ENCODE assay signal across 9 cellular contexts in the genomic region with DNA sequence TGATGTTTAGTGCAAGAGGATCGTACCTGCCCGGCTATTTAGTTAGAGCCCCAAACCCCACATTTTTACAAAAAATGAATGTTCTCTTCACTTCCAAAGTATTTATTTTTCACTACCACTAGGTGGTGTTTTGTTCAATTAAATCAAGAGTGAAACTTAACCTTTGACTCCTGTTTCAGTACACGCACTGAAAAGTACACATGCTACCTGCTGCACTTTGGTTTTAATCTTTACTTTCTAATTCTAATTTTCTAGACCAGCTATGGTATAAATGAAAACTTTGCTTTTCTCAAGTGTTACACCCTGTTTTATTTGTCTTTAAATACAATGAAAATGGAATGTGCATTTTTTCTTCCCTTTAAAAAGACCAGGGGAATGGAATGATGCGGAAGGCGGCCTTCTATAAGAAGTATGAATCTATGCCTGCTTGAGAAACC. TPM values are rescaled to one million over a fixed set of nuclear protein-coding genes. Genes with fewer than 3 reads are reported as not detected.
DNase-seq lines count a peak whose midpoint lies in the region; ATAC-seq and TF ChIP-seq lines count a peak whose summit lies in the region.
"Had no signal": no experiment of that assay in that cellular context is flagged by ENCODE, and none has a peak within 500 bp of the region (broad histone marks: within the 10 kb centered on the region; RNA-seq: fewer than 3 reads in every experiment).

No MANE protein-coding gene starts in this region.

- no peaks in the 10 kb centered on the region for H3K9me3 ChIP-seq in PC-9 (ENCODE audit: insufficient read depth, low read depth)
- H3K9me3 ChIP-seq: BLaER1 had no signal

- peak overlapping the region; percentile 13 for H2AFZ ChIP-seq in PC-9

- H3K27ac Mint-ChIP-seq in osteocyte (ENCODE audit: unreplicated experiment), result no peak overlapping the region

- no TSS peak for BruUV-seq in PC-9 (replicated peaks; lab: Mats Ljungman, UMichigan)

- peaks cover 4% of the 10 kb centered on the region for H3K4me1 Mint-ChIP-seq in osteocyte (ENCODE audit: unreplicated experiment)

- CTCF ChIA-PET in PC-9 (lab: Charles Lee), result interaction anchor here (1.9 kb wide), 1 partner anchor 288 kb away, joined by 13 read pairs; no protein-coding TSS in a partner anchor

- POLR2A ChIA-PET in PC-9 (lab: Charles Lee; ENCODE audit: unreplicated experiment), result no interaction called here

- no peak overlapping the region for H3K27ac ChIP-seq in PC-9
- no peak overlapping the region for H3K27ac ChIP-seq in dorsolateral prefrontal cortex
- H3K27ac ChIP-seq: BLaER1 had no signal

- TF ChIP-seq CTCF in HFF-Myc (IDR thresholded peaks at IDR 0.05; ENCODE audit: low read depth, low read length, missing control alignments) (peak; percentile 18), PC-9 (conservative IDR thresholded peaks at IDR 0.05) (peak; percentile 92), dorsolateral prefrontal cortex (IDR thresholded peaks at IDR 0.05 in 54 of 56, conservative IDR thresholded peaks at IDR 0.05 in 2 of 56; ENCODE audit: low read depth in 1 of 56, partially characterized antibody in 56 of 56) (peak; percentile 40 to 79 (median 64)), osteocyte (IDR thresholded peaks at IDR 0.05) (peak; percentile 68)

- H3K4me3 Mint-ChIP-seq in osteocyte (ENCODE audit: unreplicated experiment), result no peak overlapping the region

- H3K4me3 ChIP-seq in HFF-Myc (replicated peaks; ENCODE audit: low read depth, low read length) (no peak overlapping the region), PC-9 (0 out of 2 replicates have a peak overlapping the region, but pooled peaks have one; percentile 6), dorsolateral prefrontal cortex (peak overlapping the region in 27 of 59 donors; percentile 3 to 50 (median 24))
- H3K4me3 ChIP-seq: BLaER1 had no signal

- no peaks in the 10 kb centered on the region for H3K27me3 Mint-ChIP-seq in osteocyte (ENCODE audit: unreplicated experiment)

- no peaks in the 10 kb centered on the region for H3K9me3 Mint-ChIP-seq in osteocyte (ENCODE audit: unreplicated experiment)

- no peaks in the 10 kb centered on the region for H3K79me2 ChIP-seq in PC-9 (ENCODE audit: low read depth)

- H3K4me1 ChIP-seq in PC-9 (replicated peaks; ENCODE audit: insufficient read depth), result no peaks in the 10 kb centered on the region
- H3K4me1 ChIP-seq: BLaER1 had no signal

- H3K27me3 ChIP-seq in PC-9 (ENCODE audit: insufficient read depth, low read depth) (no peaks in the 10 kb centered on the region), dorsolateral prefrontal cortex (no peaks in the 10 kb centered on the region)
- H3K27me3 ChIP-seq: BLaER1 had no signal

- no peaks in the 10 kb centered on the region for H3F3A ChIP-seq in PC-9 (ENCODE audit: insufficient read depth, low read depth)

- no peak for ATAC-seq in GM19023 (IDR thresholded peaks at IDR 0.05; ENCODE audit: unreplicated experiment)

- DNase-seq in NCI-H1092 treated with DMSO at 0.1 percent for 48 hours (lab: John Stamatoyannopoulos, UW) (peak; percentile 2), NCI-H1092 (lab: John Stamatoyannopoulos, UW) (no peak), HFF-Myc (ENCODE audit: extremely low read depth, low read depth) (no peak), PC-9 (peak in 1 of 2 experiments; percentile 64), dorsolateral prefrontal cortex (no peak), osteocyte (ENCODE audit: extremely low spot score, unreplicated experiment) (no peak), NCI-H2081 treated with DMSO at 0.1 percent for 48 hours (lab: John Stamatoyannopoulos, UW) (no peak)

- peak overlapping the region; percentile 45 for H3K4me2 ChIP-seq in PC-9
- H3K4me2 ChIP-seq: BLaER1 had no signal

- no peaks in the 10 kb centered on the region for H3K36me3 ChIP-seq in PC-9 (ENCODE audit: low read depth)
- H3K36me3 ChIP-seq: BLaER1 had no signal

- H3K36me3 Mint-ChIP-seq in osteocyte (ENCODE audit: unreplicated experiment), result no peaks in the 10 kb centered on the region

- H3K9me2 ChIP-seq in PC-9 (ENCODE audit: insufficient read depth), result no peaks in the 10 kb centered on the region

- intact Hi-C loops in PC-9 (cut with micrococcal nuclease; ENCODE audit: unreplicated experiment) (no loop called here), dorsolateral prefrontal cortex (cut with DNase I) (no loop called here)

- H4K20me1 ChIP-seq in PC-9 (ENCODE audit: insufficient read depth), result no peaks in the 10 kb centered on the region
- H4K20me1 ChIP-seq: BLaER1 had no signal

RNA-seq across cellular contexts. Expression of gene CHN1, which starts 31.4 kb away (rescaled TPM):
- total RNA-seq in PC-9 (2021), result 11.8 and 14.0 TPM in 2 replicates
- 1,000 to 10,000 TPM in 66 of 120 experiments, 100 to 1,000 TPM in 54; 295 to 1,415 (median 1,032) TPM for total RNA-seq in dorsolateral prefrontal cortex
- total RNA-seq in osteocyte, result 22.3 and 23.7 TPM in 2 replicates

Comparison
In these comparisons a context has a peak if more than half of its experiments do, and no peak if none do; other contexts are left out.
1. CTCF ChIP-seq: peak in every context shown above with its lines; median percentile 92 in PC-9; 68 in osteocyte; 64 in dorsolateral prefrontal cortex; 18 in HFF-Myc.
2. RNA of gene CHN1, which starts 31.4 kb away (total RNA-seq): 295 to 1,415 TPM in dorsolateral prefrontal cortex; 22.3 to 23.7 TPM in osteocyte and 11.8 to 14.0 TPM in PC-9; every median in the first group is over 10 times any median in the second.